In genomic region chr17:59619313-59620063, GRCh38 we compare ENCODE assay signal across 8 cellular contexts. TPM values are rescaled to one million over a fixed set of nuclear protein-coding genes. Genes with fewer than 3 reads are reported as not detected.
DNase-seq lines count a peak whose midpoint lies in the region; TF ChIP-seq lines count a peak whose summit lies in the region.

Gene CLTC (plus strand): TSS chr17:59619895. CDS start chr17:59620132, 237 bp downstream.

- peak; percentile 98 for DNase-seq in ELF-1 (ENCODE audit: low read depth, low spot score)
- DNase-seq in H7 = peak; percentile 92
- peak; percentile 95 for DNase-seq in M059J (ENCODE audit: low read depth)
- peak; percentile 95 for DNase-seq in SHP77 treated with DMSO at 0.1 percent for 48 hours (lab: John Stamatoyannopoulos, UW)
- peak; percentile 97 for DNase-seq in activated effector memory CD4-positive, alpha-beta T cell treated with anti-CD3 and anti-CD28 coated beads, Interleukin-2, amount 50 U/mL, for 16 hours
- peak; percentile 99 for DNase-seq in fibroblast of the aortic adventitia (ENCODE audit: low read depth)

- no peaks in the 10 kb centered on the region for H3K9me3 Mint-ChIP-seq in nephron
- H3K9me3 Mint-ChIP-seq in stimulated activated naive CD8-positive, alpha-beta T cell treated with anti-CD3 and anti-CD28 coated beads, Interleukin-15, Interleukin-2, amounts not matched to agents 100 ng/mL and 50 ng/mL, for 24 hours = no peaks in the 10 kb centered on the region

- TF ChIP-seq CTCF in fibroblast of the aortic adventitia (IDR thresholded peaks at IDR 0.05; ENCODE audit: insufficient read depth, low read length) = no peak
- TF ChIP-seq CTCF in nephron (IDR thresholded peaks at IDR 0.05; ENCODE audit: unreplicated experiment in 3 of 3) = no peak

- peak within 1 kb of the TSS; percentile 99 to 100 (median 100) for H3K27ac Mint-ChIP-seq in nephron
- H3K27ac Mint-ChIP-seq in stimulated activated naive CD8-positive, alpha-beta T cell treated with anti-CD3 and anti-CD28 coated beads, Interleukin-15, Interleukin-2, amounts not matched to agents 100 ng/mL and 50 ng/mL, for 24 hours = peak within 1 kb of the TSS; percentile 97

- H3K36me3 ChIP-seq in H7 (replicated peaks; ENCODE audit: control insufficient read depth, insufficient read depth, low read length) = no peaks in the 10 kb centered on the region

- H3K36me3 Mint-ChIP-seq in nephron (ENCODE audit: low read depth) = peaks cover 4% of the 10 kb centered on the region
- H3K36me3 Mint-ChIP-seq in stimulated activated naive CD8-positive, alpha-beta T cell treated with anti-CD3 and anti-CD28 coated beads, Interleukin-15, Interleukin-2, amounts not matched to agents 100 ng/mL and 50 ng/mL, for 24 hours (ENCODE audit: low read depth) = peaks cover 22% of the 10 kb centered on the region

- peak within 1 kb of the TSS; percentile 92 to 97 (median 96) for H3K4me3 Mint-ChIP-seq in nephron
- peak within 1 kb of the TSS; percentile 91 for H3K4me3 Mint-ChIP-seq in stimulated activated naive CD8-positive, alpha-beta T cell treated with anti-CD3 and anti-CD28 coated beads, Interleukin-15, Interleukin-2, amounts not matched to agents 100 ng/mL and 50 ng/mL, for 24 hours

- peaks cover 44% of the 10 kb centered on the region for H3K4me1 Mint-ChIP-seq in nephron
- peaks cover 60% of the 10 kb centered on the region for H3K4me1 Mint-ChIP-seq in stimulated activated naive CD8-positive, alpha-beta T cell treated with anti-CD3 and anti-CD28 coated beads, Interleukin-15, Interleukin-2, amounts not matched to agents 100 ng/mL and 50 ng/mL, for 24 hours (ENCODE audit: low read depth)

- peak within 1 kb of the TSS; percentile 75 for H3K4me3 ChIP-seq in H7 (ENCODE audit: insufficient read depth, low read depth, low read length)
- peak within 1 kb of the TSS; percentile 92 for H3K4me3 ChIP-seq in fibroblast of the aortic adventitia (ENCODE audit: low read depth, low read length)

- no peaks in the 10 kb centered on the region for H3K27me3 ChIP-seq in H7 (ENCODE audit: control insufficient read depth, insufficient read depth, low read length)

- no peaks in the 10 kb centered on the region for H3K27me3 Mint-ChIP-seq in nephron (ENCODE audit: low read depth)
- H3K27me3 Mint-ChIP-seq in stimulated activated naive CD8-positive, alpha-beta T cell treated with anti-CD3 and anti-CD28 coated beads, Interleukin-15, Interleukin-2, amounts not matched to agents 100 ng/mL and 50 ng/mL, for 24 hours = no peaks in the 10 kb centered on the region

RNA-seq across cellular contexts. Expression of gene CLTC, which starts in this region (rescaled TPM):
- 202 and 214 TPM in 2 replicates for total RNA-seq in H7 (2014; rRNA removed; shearing (Covaris generic))
- 204 and 333 TPM in 2 replicates for total RNA-seq in M059J (2014; rRNA removed; shearing (Covaris generic))
- 487 and 798 TPM in 2 replicates for total RNA-seq in fibroblast of the aortic adventitia (ENCODE audit: low replicate concordance)

Comparison
In these comparisons a context has a peak if more than half of its experiments do, and no peak if none do; other contexts are left out.
1. Peak in every context shown above with its lines: DNase-seq and H3K4me3 ChIP-seq.